ENCODE assay signal across 20 cellular contexts in genomic region chr4:2092653-2093000, GRCh38. TPM values are rescaled to one million over a fixed set of nuclear protein-coding genes. Genes with fewer than 3 reads are reported as not detected.
DNase-seq lines count a peak whose midpoint lies in the region; ATAC-seq, FAIRE-seq and TF ChIP-seq lines count a peak whose summit lies in the region.
"Had no signal": no experiment of that assay in that cellular context is flagged by ENCODE, and none has a peak within 500 bp of the region (broad histone marks: within the 10 kb centered on the region; RNA-seq: fewer than 3 reads in every experiment).

No MANE protein-coding gene starts in this region.

- TF ChIP-seq EP300 in H1 (IDR thresholded peaks at IDR 0.05; ENCODE audit: borderline replicate concordance in 1 of 2, low read depth in 2 of 2, low read length in 2 of 2) = no peak

- H3K79me2 ChIP-seq in H1 (ENCODE audit: control insufficient read depth in 1 of 2, insufficient read depth in 2 of 2, low read length in 2 of 2) (no peaks in the 10 kb centered on the region), trophoblast cell (ENCODE audit: control insufficient read depth, insufficient read depth, low read length, poor library complexity) (no peaks in the 10 kb centered on the region)

- H2BK20ac ChIP-seq in H1 (ENCODE audit: low read length) = no peak overlapping the region

- no peaks in the 10 kb centered on the region for H3K4me1 Mint-ChIP-seq in T-cell
- H3K4me1 Mint-ChIP-seq: CD4-positive, CD25-positive, alpha-beta regulatory T cell; GM23338 had no signal

- H4K5ac ChIP-seq in H1 (ENCODE audit: insufficient read length, low read depth, low read length) = no peak overlapping the region

- H3K9ac ChIP-seq in H1 (replicated peaks in 1 of 4; ENCODE audit: extremely low read depth in 1 of 4, low read depth in 3 of 4, low read length in 3 of 4) (no peak overlapping the region), trophoblast cell (ENCODE audit: low read length) (no peak overlapping the region)

- no peak overlapping the region for H4K91ac ChIP-seq in H1 (replicated peaks; ENCODE audit: insufficient read length, low read length)
- H4K91ac ChIP-seq in trophoblast cell (ENCODE audit: low read depth, low read length) = no peak overlapping the region

- H3K27ac Mint-ChIP-seq in T-cell = no peak overlapping the region
- H3K27ac Mint-ChIP-seq: CD4-positive, CD25-positive, alpha-beta regulatory T cell; GM23338 had no signal

- H2BK5ac ChIP-seq in H1 (ENCODE audit: low read depth, low read length) (no peak overlapping the region), trophoblast cell (ENCODE audit: low read depth, low read length, poor library complexity) (no peak overlapping the region)

- no peak overlapping the region for H4K12ac ChIP-seq in trophoblast cell (ENCODE audit: low read depth, low read length)

- no peak for TF ChIP-seq POLR2A in H1 (IDR thresholded peaks at IDR 0.05; ENCODE audit: control extremely low read depth in 1 of 2, low read depth in 2 of 2, low read length in 2 of 2)
- TF ChIP-seq POLR2A in breast epithelium (IDR thresholded peaks at IDR 0.05) = no peak

- intact Hi-C loops in breast epithelium (cut with DNase I; ENCODE audit: low total_unique reads) = no loop called here

- no peak overlapping the region for H2BK12ac ChIP-seq in H1 (ENCODE audit: low read depth, low read length)
- H2BK12ac ChIP-seq in trophoblast cell (ENCODE audit: low read length) = no peak overlapping the region

- POLR2A ChIA-PET in H1 (lab: Charles Lee; ENCODE audit: partially characterized antibody) (no interaction called here), T-cell (lab: Charles Lee) (no interaction called here)

- no peak overlapping the region for H2BK15ac ChIP-seq in H1 (ENCODE audit: low read length)

- H2AK5ac ChIP-seq in H1 (ENCODE audit: low read depth, low read length) = no peak overlapping the region
- H2AK5ac ChIP-seq in trophoblast cell (ENCODE audit: low read length) = no peak overlapping the region

- no peak for TF ChIP-seq RAD21 in H1 (IDR thresholded peaks at IDR 0.05 in 1 of 2, conservative IDR thresholded peaks at IDR 0.05 in 1 of 2; ENCODE audit: low read depth in 2 of 2, low read length in 2 of 2)

- H3K18ac ChIP-seq in H1 (ENCODE audit: extremely low read depth, low read length) (no peak overlapping the region), trophoblast cell (ENCODE audit: low read length) (no peak overlapping the region)

- H3K4me1 ChIP-seq in H1 (replicated peaks in 1 of 4; ENCODE audit: control insufficient read depth in 3 of 4, insufficient read depth in 4 of 4, low read length in 3 of 4) (no peaks in the 10 kb centered on the region), trophoblast cell (ENCODE audit: control insufficient read depth in 1 of 2, insufficient read depth in 2 of 2, low read length in 2 of 2) (peaks cover 12 to 13% of the 10 kb centered on the region in 2 experiments), breast epithelium (no peaks in the 10 kb centered on the region)
- H3K4me1 ChIP-seq: BE2C had no signal

- H3K9me3 Mint-ChIP-seq in T-cell = peaks cover 0 to 10% (median 10%) of the 10 kb centered on the region in 3 donors

- peaks cover 0 to 1% of the 10 kb centered on the region in 2 experiments for H4K20me1 ChIP-seq in H1 (replicated peaks in 1 of 2; ENCODE audit: control insufficient read depth in 1 of 2, insufficient read depth in 2 of 2, low read length in 2 of 2)

- H3K36me3 ChIP-seq in H1 (ENCODE audit: control insufficient read depth in 2 of 4, insufficient read depth in 4 of 4, low read length in 3 of 4) (no peaks in the 10 kb centered on the region), trophoblast cell (ENCODE audit: control insufficient read depth in 1 of 2, insufficient read depth in 2 of 2, low read length in 2 of 2) (no peaks in the 10 kb centered on the region), breast epithelium (no peaks in the 10 kb centered on the region)
- H3K36me3 ChIP-seq: BE2C had no signal

- no peak overlapping the region for H3K4ac ChIP-seq in H1 (replicated peaks; ENCODE audit: insufficient read length, low read depth, low read length)
- H3K4ac ChIP-seq in trophoblast cell (ENCODE audit: low read depth, low read length) = no peak overlapping the region

- ATAC-seq in T-cell (replicated peaks in 1 of 4) (no peak), GM21423 (IDR thresholded peaks at IDR 0.05; ENCODE audit: unreplicated experiment) (no peak)
- ATAC-seq: GM23338, HCT116 had no signal

- H3K27me3 Mint-ChIP-seq in T-cell = peaks cover 6 to 7% of the 10 kb centered on the region in 2 donors

- 91% methylated on average over 7 of the region's 7 CpGs; no CpG with 5 or more reads in 1 of the 2 experiments for WGBS in H1 (ENCODE audit: extremely low coverage in 1 of 2, insufficient coverage in 1 of 2, insufficient read length in 1 of 2, insufficient replicate concordance in 2 of 2, low coverage in 1 of 2, low lambda C conversion rate in 2 of 2, missing lambda C conversion rate in 1 of 2), 2 experiments
- WGBS in trophoblast cell (ENCODE audit: extremely low coverage, insufficient coverage, insufficient read length) = no CpG with 5 or more reads among the region's 7 CpGs

- H3K4me3 ChIP-seq in H1 (ENCODE audit: extremely low read depth in 1 of 4, insufficient read depth in 2 of 4, low read depth in 3 of 4, low read length in 4 of 4) = no peak overlapping the region
- no peak overlapping the region for H3K4me3 ChIP-seq in trophoblast cell (ENCODE audit: low read depth, low read length)
- no peak overlapping the region for H3K4me3 ChIP-seq in breast epithelium
- H3K4me3 ChIP-seq: GM23338 had no signal

- CTCF ChIA-PET in H1 (lab: Charles Lee; ENCODE audit: partially characterized antibody) (interaction anchor here (1.2 to 1.4 kb wide), 3 partner anchors 9 to 944 kb away, joined by 3 read pairs; no protein-coding TSS in a partner anchor), T-cell (lab: Charles Lee) (no interaction called here)

- TF ChIP-seq CTCF in H1 (IDR thresholded peaks at IDR 0.05; ENCODE audit: control extremely low read depth in 1 of 3, insufficient read depth in 1 of 3, low read depth in 1 of 3, low read length in 3 of 3) = no peak
- TF ChIP-seq CTCF in breast epithelium (IDR thresholded peaks at IDR 0.05) = no peak

- no peak overlapping the region for H3K23ac ChIP-seq in H1 (ENCODE audit: insufficient read length)
- no peak overlapping the region for H3K23ac ChIP-seq in trophoblast cell (ENCODE audit: low read length)

- H3K4me3 Mint-ChIP-seq in T-cell = no peak overlapping the region
- H3K4me3 Mint-ChIP-seq: CD4-positive, CD25-positive, alpha-beta regulatory T cell; GM23338 had no signal

- no peaks in the 10 kb centered on the region for H3K23me2 ChIP-seq in H1 (ENCODE audit: low read depth, low read length)

- peaks cover 4% of the 10 kb centered on the region for H3K36me3 Mint-ChIP-seq in T-cell
- H3K36me3 Mint-ChIP-seq: CD4-positive, CD25-positive, alpha-beta regulatory T cell had no signal

- 0 out of 4 replicates have a peak, but pooled peaks cover 0 to 2% of the 10 kb centered on the region in 2 experiments for H3K9me3 ChIP-seq in H1 (ENCODE audit: insufficient read depth in 2 of 2, low read depth in 1 of 2, low read length in 1 of 2)
- peaks cover 2% of the 10 kb centered on the region for H3K9me3 ChIP-seq in trophoblast cell (ENCODE audit: insufficient read depth, low read depth, low read length)
- H3K9me3 ChIP-seq in breast epithelium = peaks cover 9 to 12% of the 10 kb centered on the region in 2 donors
- H3K9me3 ChIP-seq: BE2C had no signal

- no peak overlapping the region for H3K27ac ChIP-seq in H1 (ENCODE audit: low read depth, low read length)
- no peak overlapping the region for H3K27ac ChIP-seq in trophoblast cell (ENCODE audit: low read depth, low read length)
- H3K27ac ChIP-seq in breast epithelium = no peak overlapping the region

- H2BK120ac ChIP-seq in H1 (replicated peaks; ENCODE audit: low read depth, low read length) (no peak overlapping the region), trophoblast cell (ENCODE audit: insufficient read depth, low read length, poor library complexity) (no peak overlapping the region)

- H2AFZ ChIP-seq in H1 (ENCODE audit: low read length) = no peak overlapping the region
- no peak overlapping the region for H2AFZ ChIP-seq in trophoblast cell (ENCODE audit: insufficient read depth, low read length, poor library complexity)
- H2AFZ ChIP-seq: GM23338 had no signal

- no peak overlapping the region for H3K56ac ChIP-seq in H1 (replicated peaks; ENCODE audit: insufficient read length, low read depth, low read length)

- no peaks in the 10 kb centered on the region for H3K27me3 ChIP-seq in H1 (replicated peaks in 1 of 4; ENCODE audit: control insufficient read depth in 3 of 4, extremely low read depth in 1 of 4, insufficient read depth in 3 of 4, low read length in 3 of 4)
- no peaks in the 10 kb centered on the region for H3K27me3 ChIP-seq in trophoblast cell (ENCODE audit: insufficient read depth, low read length)
- no peaks in the 10 kb centered on the region for H3K27me3 ChIP-seq in breast epithelium
- H3K27me3 ChIP-seq: BE2C had no signal

- peak overlapping the region; percentile 6; the same call in 1 of the 2 replicates for H4K8ac ChIP-seq in H1 (ENCODE audit: extremely low read depth, insufficient read depth, low read length)
- H4K8ac ChIP-seq in trophoblast cell (ENCODE audit: low read depth, low read length) = no peak overlapping the region

- H3K4me2 ChIP-seq in H1 (ENCODE audit: insufficient read depth in 1 of 2, low read depth in 2 of 2, low read length in 2 of 2) (no peak overlapping the region), trophoblast cell (ENCODE audit: low read length) (no peak overlapping the region)
- H3K4me2 ChIP-seq: GM23338 had no signal

- peak; percentile 40 for DNase-seq in Ammon's horn (ENCODE audit: low spot score)
- no peak for DNase-seq in H1 (ENCODE audit: low read depth in 1 of 2, low spot score in 2 of 2)
- peak; percentile 22 for DNase-seq in midbrain (lab: John Stamatoyannopoulos, UW)
- DNase-seq in trophoblast cell = peak; percentile 93 to 96
- no peak for DNase-seq in GF-D8 (lab: John Stamatoyannopoulos, UW)
- no peak for DNase-seq in T-cell
- no peak for DNase-seq in breast epithelium (ENCODE audit: low spot score in 2 of 2)
- DNase-seq: BE2C; CD4-positive, CD25-positive, alpha-beta regulatory T cell; DMS 273 treated with DMSO at 0.1 percent for 48 hours; DND-41; MM.1S; NCI-H1436 treated with DMSO at 0.1 percent for 48 hours; NCI-H510A; NCI-H82; OCI-M1; Right ventricle myocardium superior had no signal

- H3K79me1 ChIP-seq in H1 (ENCODE audit: low read depth, low read length) = no peaks in the 10 kb centered on the region
- peaks cover 2% of the 10 kb centered on the region for H3K79me1 ChIP-seq in trophoblast cell (ENCODE audit: low read length)

- FAIRE-seq in H1 (lab: Jason Lieb, UNC) = no peak

- no peak overlapping the region for H3K14ac ChIP-seq in H1 (ENCODE audit: insufficient read length)
- H3K14ac ChIP-seq in trophoblast cell (ENCODE audit: low read length) = no peak overlapping the region

RNA-seq across cellular contexts. Expression of gene NAT8L, which starts 33.5 kb away (rescaled TPM):
- 10.8 and 11.5 TPM in 2 replicates for total RNA-seq in H1 (2021; fragmentation: NEBNext Ultra II Directional; extraction: Animal tissue kit (Norgen Biotek cat#: 25700))
- 10.8 and 13.3 TPM in 2 replicates for polyA plus RNA-seq in H1 (2011; rRNA removed)
- polyA plus RNA-seq in H1 (2011; cell fraction: cytosol; rRNA removed) = 10.6 TPM
- polyA plus RNA-seq in H1 (2011; cell fraction: nucleus; rRNA removed) = 22.6 TPM
- polyA plus RNA-seq in H1 (2012, experiment 1 of 2) = 10.1 to 16.0 TPM (median 14.1 TPM) in 4 replicates
- polyA plus RNA-seq in H1 (2012, experiment 2 of 2) = 9.8 TPM
- polyA plus RNA-seq in H1 (2013, experiment 1 of 2) = 4.8 TPM
- 5.0 TPM for polyA plus RNA-seq in H1 (2013, experiment 2 of 2)
- polyA minus RNA-seq in H1 (2011; rRNA and poly(A)+ RNA removed) = 28.5 and 40.4 TPM in 2 replicates
- polyA minus RNA-seq in H1 (2011; cell fraction: cytosol; rRNA and poly(A)+ RNA removed) = 7.3 TPM
- polyA minus RNA-seq in H1 (2011; cell fraction: nucleus; rRNA and poly(A)+ RNA removed) = 7.3 TPM
- polyA plus RNA-seq in trophoblast cell (2013) = 0.30 and 0.35 TPM in 2 replicates
- total RNA-seq in T-cell (under 1 TPM in 4 of 5 donors, not detected in 1; 0.06 to 0.35 (median 0.11) TPM), breast epithelium (10 to 100 TPM in 1 of 3 donors, 1 to 10 TPM in 2; 2.5 to 13.6 (median 2.9) TPM)

Comparison
In these comparisons a context has a peak if more than half of its experiments do, and no peak if none do; other contexts are left out.
1. DNase-seq: peak in Ammon's horn (single experiment), midbrain (single experiment) and trophoblast cell (2 of 2); none in H1 (0 of 2), GF-D8 (single experiment), T-cell (0 of 34) and breast epithelium (0 of 2).